Comparison of ENCODE assay signal across 12 cellular contexts in the genomic region with DNA sequence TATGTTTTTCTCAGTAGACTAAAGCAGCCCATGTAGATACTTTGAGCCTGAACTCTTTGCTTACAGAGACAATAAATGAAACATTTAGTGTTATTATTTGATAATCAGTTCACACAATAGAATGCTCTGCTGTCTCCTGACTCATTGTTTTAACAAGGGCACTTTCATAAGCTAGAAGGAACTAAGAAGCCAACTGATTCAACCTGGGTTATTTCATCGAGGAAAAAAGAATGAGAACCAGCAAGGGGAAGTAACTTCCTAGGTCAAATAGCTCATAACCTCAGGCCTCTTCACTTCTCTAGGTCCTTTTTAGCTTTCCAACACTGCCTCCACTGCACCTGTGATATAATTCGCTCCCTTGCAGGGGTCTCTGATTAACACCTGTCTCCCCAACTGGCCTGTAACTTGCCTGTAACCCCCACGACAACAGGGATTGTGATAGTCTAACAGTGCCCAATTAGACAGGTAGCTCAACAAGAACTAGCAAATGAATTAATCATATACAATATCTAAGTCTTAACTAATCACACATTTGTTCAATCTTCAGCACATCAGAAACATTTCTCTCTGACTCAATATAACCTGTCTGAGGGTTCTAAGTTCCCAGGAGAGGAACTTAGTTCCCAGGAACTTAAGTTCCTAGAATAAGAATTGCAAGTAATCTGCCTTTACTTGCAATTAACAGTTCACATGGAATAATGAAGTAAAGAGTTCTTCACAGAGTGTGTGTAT. TPM values are rescaled to one million over a fixed set of nuclear protein-coding genes. Genes with fewer than 3 reads are reported as not detected.
DNase-seq lines count a peak whose midpoint lies in the region; ATAC-seq lines count a peak whose summit lies in the region.
"Had no signal": no experiment of that assay in that cellular context is flagged by ENCODE, and none has a peak within 500 bp of the region (broad histone marks: within the 10 kb centered on the region; RNA-seq: fewer than 3 reads in every experiment).

No MANE protein-coding gene starts in this region.

- H3K27me3 Mint-ChIP-seq in activated CD4-positive, alpha-beta memory T cell treated with anti-CD3 and anti-CD28 coated beads, Interleukin-2, amount 10 ng/mL, durations not matched to agents 7 days and 5 days = no peaks in the 10 kb centered on the region
- H3K27me3 Mint-ChIP-seq: brain, type B pancreatic cell had no signal

- H3K4me3 Mint-ChIP-seq in activated CD4-positive, alpha-beta memory T cell treated with anti-CD3 and anti-CD28 coated beads, Interleukin-2, amount 10 ng/mL, durations not matched to agents 7 days and 5 days = no peak overlapping the region
- H3K4me3 Mint-ChIP-seq: brain, type B pancreatic cell had no signal

- H3K27ac ChIP-seq in layer of hippocampus (ENCODE audit: low read depth, low read length) = peak overlapping the region; percentile 56

- POLR2A ChIA-PET in activated CD4-positive, alpha-beta memory T cell treated with anti-CD3 and anti-CD28 coated beads, Interleukin-2, amount 10 ng/mL, durations not matched to agents 7 days and 5 days (lab: Charles Lee) = interaction anchor here (0.6 to 1.2 kb wide), 4 partner anchors 18 to 545 kb away, joined by 3 to 9 read pairs (median 3); no protein-coding TSS in a partner anchor

- no peaks in the 10 kb centered on the region for H3K9me3 Mint-ChIP-seq in activated CD4-positive, alpha-beta memory T cell treated with anti-CD3 and anti-CD28 coated beads, Interleukin-2, amount 10 ng/mL, durations not matched to agents 7 days and 5 days
- H3K9me3 Mint-ChIP-seq: brain, type B pancreatic cell had no signal

- peak overlapping the region; percentile 62 for H3K27ac Mint-ChIP-seq in activated CD4-positive, alpha-beta memory T cell treated with anti-CD3 and anti-CD28 coated beads, Interleukin-2, amount 10 ng/mL, durations not matched to agents 7 days and 5 days
- H3K27ac Mint-ChIP-seq: type B pancreatic cell had no signal

- peaks cover 49% of the 10 kb centered on the region for H3K4me1 Mint-ChIP-seq in activated CD4-positive, alpha-beta memory T cell treated with anti-CD3 and anti-CD28 coated beads, Interleukin-2, amount 10 ng/mL, durations not matched to agents 7 days and 5 days
- H3K4me1 Mint-ChIP-seq: brain had no signal

- DNase-seq in AML-193 (lab: John Stamatoyannopoulos, UW) = peak; percentile 84 to 90
- peak; percentile 41 for DNase-seq in KBM-7
- DNase-seq in activated CD4-positive, alpha-beta memory T cell treated with anti-CD3 and anti-CD28 coated beads, Interleukin-2, amount 10 ng/mL, durations not matched to agents 7 days and 5 days = no peak
- DNase-seq in HuH-7.5 (ENCODE audit: low spot score) = no peak
- DNase-seq in occipital lobe (lab: John Stamatoyannopoulos, UW) = no peak
- DNase-seq: MM.1S; NK-92 treated with Interleukin-12 subunit alpha and Interleukin-12 subunit beta, amount 100 ng/mL, for 24 hours had no signal

- peaks cover 47% of the 10 kb centered on the region for H3K36me3 Mint-ChIP-seq in activated CD4-positive, alpha-beta memory T cell treated with anti-CD3 and anti-CD28 coated beads, Interleukin-2, amount 10 ng/mL, durations not matched to agents 7 days and 5 days (ENCODE audit: low read depth)
- H3K36me3 Mint-ChIP-seq: type B pancreatic cell had no signal

- ATAC-seq in GM18907 (IDR thresholded peaks at IDR 0.05; ENCODE audit: unreplicated experiment) (no peak), HG03095 (IDR thresholded peaks at IDR 0.05; ENCODE audit: unreplicated experiment) (no peak)

- in situ Hi-C loops in KBM-7 (cut with MboI; ENCODE audit: low pct_unique_long_range_greater_than_20kb, low sequenced_read_pairs) = no loop called here

- H3K27me3 ChIP-seq in layer of hippocampus (ENCODE audit: control insufficient read depth, insufficient read depth, low read length) = no peaks in the 10 kb centered on the region

- CTCF ChIA-PET in activated CD4-positive, alpha-beta memory T cell treated with anti-CD3 and anti-CD28 coated beads, Interleukin-2, amount 10 ng/mL, durations not matched to agents 7 days and 5 days (lab: Charles Lee) = interaction anchor here (0.7 to 1.8 kb wide), 2 partner anchors 10 to 34 kb away, joined by 3 to 5 read pairs; partner anchors contain the start of gene RFFL

RNA-seq across cellular contexts. Expression of gene RFFL, which starts 34.8 kb away (rescaled TPM):
- 10 to 100 TPM; 47.3 to 53.9 TPM for total RNA-seq in activated CD4-positive, alpha-beta memory T cell treated with anti-CD3 and anti-CD28 coated beads, Interleukin-2, amount 10 ng/mL, durations not matched to agents 7 days and 5 days
- total RNA-seq in occipital lobe = 7.8 TPM

RNA-seq across cellular contexts. Expression of gene LIG3, which starts 48.4 kb away (rescaled TPM):
- 10 to 100 TPM; 35.0 to 38.3 TPM for total RNA-seq in activated CD4-positive, alpha-beta memory T cell treated with anti-CD3 and anti-CD28 coated beads, Interleukin-2, amount 10 ng/mL, durations not matched to agents 7 days and 5 days
- total RNA-seq in occipital lobe = 20.6 TPM

Comparison
In these comparisons a context has a peak if more than half of its experiments do, and no peak if none do; other contexts are left out.
1. DNase-seq: peak in AML-193 (2 of 2) and KBM-7 (single experiment); none in activated CD4-positive, alpha-beta memory T cell treated with anti-CD3 and anti-CD28 coated beads, Interleukin-2, amount 10 ng/mL, durations not matched to agents 7 days and 5 days (single experiment), HuH-7.5 (single experiment) and occipital lobe (single experiment).